ENCODE assay signal across 8 cellular contexts in the genomic region with DNA sequence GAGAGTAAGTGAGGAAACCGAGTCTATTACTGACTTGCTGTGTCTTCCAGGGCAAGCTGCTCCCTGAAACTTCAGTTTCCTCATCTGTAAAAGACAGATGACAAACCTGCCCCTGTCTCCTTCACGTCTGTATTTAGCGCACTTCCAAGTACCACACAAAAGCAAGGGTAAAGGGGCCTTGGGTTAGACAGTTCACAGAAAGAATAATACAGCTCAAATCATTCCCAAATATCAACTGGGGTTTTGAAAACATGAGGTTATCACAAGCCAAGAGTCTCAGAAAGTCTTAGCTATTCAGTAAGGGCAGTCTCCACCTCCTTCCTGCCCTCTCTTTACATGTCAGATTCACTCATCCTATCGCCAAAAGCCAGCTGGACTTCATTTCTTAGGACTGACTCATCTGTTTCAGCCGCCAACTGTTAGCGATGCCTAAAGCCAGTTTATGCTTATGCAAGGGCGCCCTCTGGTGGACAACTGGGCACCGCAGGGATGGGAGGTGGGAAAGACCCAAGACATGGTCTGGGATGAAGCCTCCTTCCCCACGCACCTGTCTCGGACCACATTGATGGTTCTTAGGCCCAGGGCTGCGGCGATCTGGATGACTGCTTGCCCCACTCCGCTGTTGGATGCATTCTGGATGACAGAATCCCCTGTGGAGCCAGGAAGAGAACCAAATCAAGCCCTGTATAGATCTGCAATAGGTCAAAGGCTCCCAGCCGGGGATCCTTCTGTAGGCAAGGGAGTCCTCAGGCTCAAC. TPM values are rescaled to one million over a fixed set of nuclear protein-coding genes. Genes with fewer than 3 reads are reported as not detected.
A peak's percentile ranks its signal among the peaks of the same experiment; 100 is the strongest.
DNase-seq lines count a peak whose midpoint lies in the region; ATAC-seq and TF ChIP-seq lines count a peak whose summit lies in the region.

No MANE protein-coding gene starts in this region.

- DNase-seq in AG20443 (ENCODE audit: low spot score) = peak; percentile 94
- peak; percentile 97 for DNase-seq in LHCN-M2 (ENCODE audit: low read depth)
- peak; percentile 91 to 97 (median 94) for DNase-seq in Peyer's patch
- peak; percentile 94 to 98 for DNase-seq in activated T-cell treated with anti-CD3 and anti-CD28 coated beads, Interleukin-2, amount 50 U/mL, for 48 hours
- peak; percentile 95 for DNase-seq in fibroblast of gingiva (ENCODE audit: low read depth)
- peak; percentile 68 to 94 (median 83) for DNase-seq in naive thymus-derived CD8-positive, alpha-beta T cell
- DNase-seq in stimulated activated CD8-positive, alpha-beta memory T cell treated with anti-CD3 and anti-CD28 coated beads, Interleukin-7, amount 100 ng/mL, for 48 hours (ENCODE audit: extremely low read depth in 1 of 2, low read depth in 1 of 2) = peak; percentile 50 to 84

- H3K27ac Mint-ChIP-seq in naive thymus-derived CD8-positive, alpha-beta T cell = no peak overlapping the region

- TF ChIP-seq CTCF in Peyer's patch (IDR thresholded peaks at IDR 0.05) = peak; percentile 94 to 98 (median 97)

- H3K27me3 ChIP-seq in Peyer's patch = no peaks in the 10 kb centered on the region

- H3K36me3 Mint-ChIP-seq in naive thymus-derived CD8-positive, alpha-beta T cell = peaks cover 0 to 46% (median 8%) of the 10 kb centered on the region in 3 donors

- no peaks in the 10 kb centered on the region for H3K27me3 Mint-ChIP-seq in naive thymus-derived CD8-positive, alpha-beta T cell

- TF ChIP-seq POLR2A in Peyer's patch (IDR thresholded peaks at IDR 0.05) = no peak

- ATAC-seq in GM19455 (IDR thresholded peaks at IDR 0.05; ENCODE audit: unreplicated experiment) = peak; percentile 71
- ATAC-seq in naive thymus-derived CD8-positive, alpha-beta T cell = peak; percentile 87 to 96

- POLR2A ChIA-PET in naive thymus-derived CD8-positive, alpha-beta T cell (lab: Charles Lee) = interaction anchor here (0.6 to 1.5 kb wide), 5 partner anchors 21 to 419 kb away, joined by 3 to 7 read pairs (median 5); partner anchors contain the start of gene SRSF4

- H3K36me3 ChIP-seq in Peyer's patch = peaks cover 0 to 35% (median 0%) of the 10 kb centered on the region in 3 donors

- H3K4me3 ChIP-seq in Peyer's patch = no peak overlapping the region

- H3K4me3 Mint-ChIP-seq in naive thymus-derived CD8-positive, alpha-beta T cell = no peak overlapping the region

- H3K9me3 ChIP-seq in Peyer's patch = no peaks in the 10 kb centered on the region

- H3K4me1 Mint-ChIP-seq in naive thymus-derived CD8-positive, alpha-beta T cell = peaks cover 0 to 6% (median 3%) of the 10 kb centered on the region in 4 donors

- H3K4me1 ChIP-seq in Peyer's patch = peaks cover 0 to 6% (median 3%) of the 10 kb centered on the region in 4 donors

- H3K9me3 Mint-ChIP-seq in naive thymus-derived CD8-positive, alpha-beta T cell = no peaks in the 10 kb centered on the region

- H3K27ac ChIP-seq in Peyer's patch = peak overlapping the region; percentile 20 to 77 (median 58)

RNA-seq across cellular contexts. Expression of gene SRSF4, which starts 21.1 kb away (rescaled TPM):
- total RNA-seq in LHCN-M2 (2014; rRNA removed) (51.9 and 55.9 TPM in 2 replicates), Peyer's patch (100 to 1,000 TPM in 1 of 4 donors, 10 to 100 TPM in 3; 62.7 to 153 (median 88.8) TPM)
- polyA plus RNA-seq in LHCN-M2 (2012) = 46.7 TPM
- 10 to 100 TPM; 83.3 to 85.8 TPM for total RNA-seq in naive thymus-derived CD8-positive, alpha-beta T cell
- polyA plus RNA-seq in naive thymus-derived CD8-positive, alpha-beta T cell = 100 to 1,000 TPM in 1 of 3 donors, 10 to 100 TPM in 2; 73.2 to 104 (median 81.5) TPM

RNA-seq across cellular contexts. Expression of gene MECR, which starts 28.0 kb away (rescaled TPM):
- total RNA-seq in LHCN-M2 (2014; rRNA removed) = 32.4 and 33.3 TPM in 2 replicates
- 32.6 TPM for polyA plus RNA-seq in LHCN-M2 (2012)
- total RNA-seq in Peyer's patch = 10 to 100 TPM in 3 of 4 donors, 1 to 10 TPM in 1; 9.3 to 31.4 (median 19.1) TPM
- 10 to 100 TPM; 23.3 to 25.8 TPM for total RNA-seq in naive thymus-derived CD8-positive, alpha-beta T cell
- polyA plus RNA-seq in naive thymus-derived CD8-positive, alpha-beta T cell = 10 to 100 TPM; 17.9 to 24.1 (median 20.4) TPM

RNA-seq across cellular contexts. Expression of gene PTPRU, which starts 33.6 kb away (rescaled TPM):
- total RNA-seq in LHCN-M2 (2014; rRNA removed) (86.0 and 96.7 TPM in 2 replicates), Peyer's patch (1 to 10 TPM in 3 of 4 donors, under 1 TPM in 1; 0.18 to 5.0 (median 4.0) TPM)
- polyA plus RNA-seq in LHCN-M2 (2012) = 6.0 TPM
- not detected for total RNA-seq in naive thymus-derived CD8-positive, alpha-beta T cell
- polyA plus RNA-seq in naive thymus-derived CD8-positive, alpha-beta T cell = under 1 TPM in 1 of 3 donors, not detected in 2; 0.54 TPM

Comparison
In these comparisons a context has a peak if more than half of its experiments do, and no peak if none do; other contexts are left out.
1. RNA of gene PTPRU, which starts 33.6 kb away (total RNA-seq): 86.0 to 96.7 TPM in LHCN-M2; 0.18 to 5.0 TPM in Peyer's patch and not detected in naive thymus-derived CD8-positive, alpha-beta T cell; every median in the first group is over 10 times any median in the second.
2. Peak in every context shown above with its lines, with median percentiles within 50 percentile points of each other: DNase-seq.